ENCODE assay signal across 1 cellular context in the genomic region with DNA sequence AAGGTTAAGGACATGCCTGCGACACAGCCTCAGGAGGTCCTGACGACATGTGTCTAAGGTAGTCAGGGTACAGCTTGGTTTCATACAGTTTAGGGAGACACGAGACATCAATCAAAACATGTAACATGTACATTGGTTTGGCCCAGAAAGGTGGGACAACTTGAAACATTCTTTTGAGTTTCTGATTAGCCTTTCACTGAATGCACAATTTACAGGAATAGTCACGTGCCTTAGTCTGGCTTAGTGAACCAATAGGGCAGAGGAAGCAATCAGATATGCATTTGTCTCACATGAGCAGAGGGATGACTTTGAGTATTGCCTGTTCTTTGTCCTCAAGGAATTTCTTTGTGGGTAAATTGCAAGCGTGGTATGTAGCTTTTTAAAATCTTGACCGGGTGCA.
A peak's percentile ranks its signal among the peaks of the same experiment; 100 is the strongest.
TF ChIP-seq lines count a peak whose summit lies in the region.

No MANE protein-coding gene starts in this region.

TF ChIP-seq in K562, 482 proteins besides CTCF, POLR2A, EP300 and RAD21 (continued from another document and continues in another):
- TF ChIP-seq USF2 (CRISPR knock-in tag; IDR thresholded peaks at IDR 0.05) (peak; percentile 90), RBM25 (IDR thresholded peaks at IDR 0.05; ENCODE audit: low read depth, low read length, severe bottlenecking) (peak; percentile 16), C11orf30 (IDR thresholded peaks at IDR 0.05; ENCODE audit: low read depth) (peak; percentile 42), RFX1 (IDR thresholded peaks at IDR 0.05) (no peak), CXXC5 (CRISPR knock-in tag; IDR thresholded peaks at IDR 0.05) (0 out of 2 replicates have a peak, but pooled peaks have one; percentile 30), ARID1B (IDR thresholded peaks at IDR 0.05) (peak; percentile 32; the same call in 1 of the 2 replicates), PBX2 (CRISPR knock-in tag; IDR thresholded peaks at IDR 0.05; ENCODE audit: low read depth) (no peak), PBX2 (tag; conservative IDR thresholded peaks at IDR 0.05; ENCODE audit: low read depth) (0 out of 2 replicates have a peak, but pooled peaks have one; percentile 9), TAF9B (IDR thresholded peaks at IDR 0.05; ENCODE audit: partially characterized antibody) (no peak), ZSCAN29 (IDR thresholded peaks at IDR 0.05) (no peak), UBTF (IDR thresholded peaks at IDR 0.05; ENCODE audit: borderline replicate concordance in 1 of 2, low read depth in 2 of 2, low read length in 2 of 2) (no peak), FOXK2 (conservative IDR thresholded peaks at IDR 0.05 in 1 of 2, IDR thresholded peaks at IDR 0.05 in 1 of 2; ENCODE audit: low read depth in 2 of 2) (peak in 1 of 2 experiments; percentile 46; a peak in 1 of 4 replicates), TOE1 (IDR thresholded peaks at IDR 0.05; ENCODE audit: borderline replicate concordance) (peak; percentile 94), TOE1 (CRISPR knock-in tag; IDR thresholded peaks at IDR 0.05; ENCODE audit: borderline replicate concordance, low read depth) (no peak), LEF1 (IDR thresholded peaks at IDR 0.05) (peak; percentile 70), EP400 (IDR thresholded peaks at IDR 0.05) (no peak), ZNF212 (CRISPR knock-in tag; IDR thresholded peaks at IDR 0.05) (no peak), ZNF830 (CRISPR knock-in tag; IDR thresholded peaks at IDR 0.05) (no peak), NFYB (IDR thresholded peaks at IDR 0.05; ENCODE audit: extremely low read depth, insufficient read length) (peak; percentile 55), CHCHD3 (CRISPR knock-in tag; IDR thresholded peaks at IDR 0.05) (no peak), L3MBTL2 (IDR thresholded peaks at IDR 0.05) (peak; percentile 74), ZNF263 (CRISPR knock-in tag; IDR thresholded peaks at IDR 0.05; ENCODE audit: borderline replicate concordance) (no peak), TARDBP (IDR thresholded peaks at IDR 0.05) (no peak), MEIS2 (IDR thresholded peaks at IDR 0.05; ENCODE audit: partially characterized antibody) (peak; percentile 30), YBX1 (IDR thresholded peaks at IDR 0.05) (no peak), BCLAF1 (IDR thresholded peaks at IDR 0.05; ENCODE audit: borderline replicate concordance in 1 of 2, control insufficient read depth in 1 of 2, low read depth in 2 of 2, low read length in 1 of 2) (no peak), NFIC (IDR thresholded peaks at IDR 0.05) (no peak), RAD51 (IDR thresholded peaks at IDR 0.05; ENCODE audit: borderline replicate concordance, low read depth) (peak; percentile 95), HNRNPH1 (optimal IDR thresholded peaks at IDR 0.05; ENCODE audit: low read depth, low read length) (no peak), SOX6 (IDR thresholded peaks at IDR 0.05) (peak; percentile 68; the same call in 1 of the 2 replicates), ZNF316 (IDR thresholded peaks at IDR 0.05) (peak; percentile 48; the same call in 1 of the 2 replicates), CTBP1 (IDR thresholded peaks at IDR 0.05; ENCODE audit: borderline replicate concordance) (peak; percentile 34; the same call in 1 of the 2 replicates), ZNF324 (CRISPR knock-in tag; IDR thresholded peaks at IDR 0.05) (no peak), ARNT (IDR thresholded peaks at IDR 0.05) (0 out of 4 replicates have a peak, but pooled peaks of 1 of the 2 experiments have one; percentile 20), ZNF780A (CRISPR knock-in tag; IDR thresholded peaks at IDR 0.05) (no peak), ZNF24 (IDR thresholded peaks at IDR 0.05) (no peak), ZKSCAN3 (CRISPR knock-in tag; IDR thresholded peaks at IDR 0.05) (no peak), SMARCA4 (IDR thresholded peaks at IDR 0.05) (peak; percentile 49; the same call in 1 of the 2 replicates), SMAD4 (CRISPR knock-in tag; conservative IDR thresholded peaks at IDR 0.05) (0 out of 2 replicates have a peak, but pooled peaks have one; percentile 13), ETS2 (tag; IDR thresholded peaks at IDR 0.05; ENCODE audit: borderline replicate concordance, poor library complexity, severe bottlenecking) (no peak), NFE2 (IDR thresholded peaks at IDR 0.05; ENCODE audit: low read depth) (peak; percentile 57)
- TF ChIP-seq, protein P1, sequence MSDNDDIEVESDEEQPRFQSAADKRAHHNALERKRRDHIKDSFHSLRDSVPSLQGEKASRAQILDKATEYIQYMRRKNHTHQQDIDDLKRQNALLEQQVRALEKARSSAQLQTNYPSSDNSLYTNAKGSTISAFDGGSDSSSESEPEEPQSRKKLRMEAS (CRISPR knock-in tag; IDR thresholded peaks at IDR 0.05), result no peak
- TF ChIP-seq, protein P2, sequence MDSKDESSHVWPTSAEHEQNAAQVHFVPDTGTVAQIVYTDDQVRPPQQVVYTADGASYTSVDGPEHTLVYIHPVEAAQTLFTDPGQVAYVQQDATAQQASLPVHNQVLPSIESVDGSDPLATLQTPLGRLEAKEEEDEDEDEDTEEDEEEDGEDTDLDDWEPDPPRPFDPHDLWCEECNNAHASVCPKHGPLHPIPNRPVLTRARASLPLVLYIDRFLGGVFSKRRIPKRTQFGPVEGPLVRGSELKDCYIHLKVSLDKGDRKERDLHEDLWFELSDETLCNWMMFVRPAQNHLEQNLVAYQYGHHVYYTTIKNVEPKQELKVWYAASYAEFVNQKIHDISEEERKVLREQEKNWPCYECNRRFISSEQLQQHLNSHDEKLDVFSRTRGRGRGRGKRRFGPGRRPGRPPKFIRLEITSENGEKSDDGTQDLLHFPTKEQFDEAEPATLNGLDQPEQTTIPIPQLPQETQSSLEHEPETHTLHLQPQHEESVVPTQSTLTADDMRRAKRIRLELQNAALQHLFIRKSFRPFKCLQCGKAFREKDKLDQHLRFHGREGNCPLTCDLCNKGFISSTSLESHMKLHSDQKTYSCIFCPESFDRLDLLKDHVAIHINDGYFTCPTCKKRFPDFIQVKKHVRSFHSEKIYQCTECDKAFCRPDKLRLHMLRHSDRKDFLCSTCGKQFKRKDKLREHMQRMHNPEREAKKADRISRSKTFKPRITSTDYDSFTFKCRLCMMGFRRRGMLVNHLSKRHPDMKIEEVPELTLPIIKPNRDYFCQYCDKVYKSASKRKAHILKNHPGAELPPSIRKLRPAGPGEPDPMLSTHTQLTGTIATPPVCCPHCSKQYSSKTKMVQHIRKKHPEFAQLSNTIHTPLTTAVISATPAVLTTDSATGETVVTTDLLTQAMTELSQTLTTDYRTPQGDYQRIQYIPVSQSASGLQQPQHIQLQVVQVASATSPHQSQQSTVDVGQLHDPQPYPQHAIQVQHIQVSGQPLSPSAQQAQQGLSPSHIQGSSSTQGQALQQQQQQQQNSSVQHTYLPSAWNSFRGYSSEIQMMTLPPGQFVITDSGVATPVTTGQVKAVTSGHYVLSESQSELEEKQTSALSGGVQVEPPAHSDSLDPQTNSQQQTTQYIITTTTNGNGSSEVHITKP (IDR thresholded peaks at IDR 0.05; ENCODE audit: partially characterized antibody), result peak; percentile 80
- TF ChIP-seq, protein P3, sequence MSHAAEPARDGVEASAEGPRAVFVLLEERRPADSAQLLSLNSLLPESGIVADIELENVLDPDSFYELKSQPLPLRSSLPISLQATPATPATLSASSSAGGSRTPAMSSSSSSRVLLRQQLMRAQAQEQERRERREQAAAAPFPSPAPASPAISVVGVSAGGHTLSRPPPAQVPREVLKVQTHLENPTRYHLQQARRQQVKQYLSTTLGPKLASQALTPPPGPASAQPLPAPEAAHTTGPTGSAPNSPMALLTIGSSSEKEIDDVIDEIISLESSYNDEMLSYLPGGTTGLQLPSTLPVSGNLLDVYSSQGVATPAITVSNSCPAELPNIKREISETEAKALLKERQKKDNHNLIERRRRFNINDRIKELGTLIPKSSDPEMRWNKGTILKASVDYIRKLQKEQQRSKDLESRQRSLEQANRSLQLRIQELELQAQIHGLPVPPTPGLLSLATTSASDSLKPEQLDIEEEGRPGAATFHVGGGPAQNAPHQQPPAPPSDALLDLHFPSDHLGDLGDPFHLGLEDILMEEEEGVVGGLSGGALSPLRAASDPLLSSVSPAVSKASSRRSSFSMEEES (CRISPR knock-in tag; IDR thresholded peaks at IDR 0.05), result peak; percentile 96
